In the genomic region with DNA sequence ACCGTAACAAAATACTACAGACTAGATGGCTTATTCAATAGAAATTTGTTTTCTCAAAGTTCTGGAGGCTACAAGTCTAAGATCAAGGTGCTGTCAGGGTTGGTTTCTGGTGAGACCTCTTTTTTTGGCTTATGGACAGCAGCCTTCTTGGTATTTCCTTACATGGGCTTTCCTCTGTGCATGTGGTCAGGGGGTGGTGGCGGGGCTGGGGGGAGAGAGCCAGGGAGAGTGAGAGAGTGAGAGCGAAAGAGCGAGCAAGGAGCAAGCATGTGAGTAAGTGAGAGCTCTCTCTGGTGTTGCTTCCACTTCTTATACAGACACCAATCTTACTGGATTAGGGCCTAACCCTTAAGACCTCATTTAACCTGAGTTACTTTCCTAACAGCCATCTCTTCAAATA, we compare ENCODE assay signal across 20 cellular contexts.
DNase-seq lines count a peak whose midpoint lies in the region; ATAC-seq and TF ChIP-seq lines count a peak whose summit lies in the region.
"Had no signal": no experiment of that assay in that cellular context is flagged by ENCODE, and none has a peak within 500 bp of the region (broad histone marks: within the 10 kb centered on the region; RNA-seq: fewer than 3 reads in every experiment).

No MANE protein-coding gene starts in this region.

- WGBS in endodermal cell (ENCODE audit: insufficient coverage in 1 of 2, insufficient read length in 1 of 2), 2 experiments, result 86% methylated on average over 3 of the region's 4 CpGs; no CpG with 5 or more reads in 1 of the 2 experiments

- intact Hi-C loops in Right ventricle myocardium superior (cut with DNase I), result no loop called here

- no peaks in the 10 kb centered on the region for H3K36me3 ChIP-seq in cardiac muscle cell
- no peaks in the 10 kb centered on the region for H3K36me3 ChIP-seq in endodermal cell (ENCODE audit: control insufficient read depth, insufficient read depth, low read length)
- H3K36me3 ChIP-seq in thoracic aorta, result no peaks in the 10 kb centered on the region
- H3K36me3 ChIP-seq: neutrophil, uterus had no signal

- no peaks in the 10 kb centered on the region for H3K27me3 Mint-ChIP-seq in endodermal cell (ENCODE audit: insufficient read depth)

- no peak overlapping the region for H3K9ac ChIP-seq in endodermal cell (ENCODE audit: extremely low read depth, low read length, poor library complexity, severe bottlenecking)

- H3K27ac Mint-ChIP-seq in endodermal cell, result no peak overlapping the region

- peak; percentile 25 to 42 for DNase-seq in cardiac muscle cell (ENCODE audit: low read depth in 1 of 2, low spot score in 1 of 2)
- DNase-seq in Right ventricle myocardium superior, result no peak
- DNase-seq in endodermal cell, result peak; percentile 53
- DNase-seq in thoracic aorta (ENCODE audit: low spot score), result no peak
- no peak for DNase-seq in 8988T
- no peak for DNase-seq in HPDE6-E6E7 (ENCODE audit: extremely low spot score)
- DNase-seq: activated CD4-positive, alpha-beta T cell treated with anti-CD3 and anti-CD28 coated beads, Interleukin-2, amount 50 U/mL, for 4 hours; activated effector memory CD4-positive, alpha-beta T cell treated with anti-CD3 and anti-CD28 coated beads, Interleukin-2, amount 50 U/mL, for 16 hours; effector CD4-positive, alpha-beta T cell; IMR-90; mammary epithelial cell; NCI-H1048; NCI-H2171; SIG-M5; stimulated activated CD4-positive, alpha-beta T cell treated with anti-CD3 and anti-CD28 coated beads, Interleukin-4, amount 100 ng/mL, for 1 hour; T1000; uterus had no signal

- no peak for ATAC-seq in Right ventricle myocardium superior (ENCODE audit: poor library complexity)
- ATAC-seq in HG02885 (IDR thresholded peaks at IDR 0.05; ENCODE audit: poor library complexity, unreplicated experiment), result peak; percentile 93
- peak; percentile 35 for ATAC-seq in thoracic aorta (ENCODE audit: insufficient number of reproducible peaks, low FRiP score, low read depth)
- no peak for ATAC-seq in GM19455 (IDR thresholded peaks at IDR 0.05; ENCODE audit: unreplicated experiment)

- no peak overlapping the region for H3K4me3 Mint-ChIP-seq in endodermal cell

- H3K9me3 ChIP-seq in cardiac muscle cell (ENCODE audit: low read depth), result no peaks in the 10 kb centered on the region
- no peaks in the 10 kb centered on the region for H3K9me3 ChIP-seq in endodermal cell (ENCODE audit: control insufficient read depth, low read length)
- no peaks in the 10 kb centered on the region for H3K9me3 ChIP-seq in thoracic aorta
- H3K9me3 ChIP-seq: neutrophil, uterus had no signal

- H3K27me3 ChIP-seq in cardiac muscle cell, result no peaks in the 10 kb centered on the region
- H3K27me3 ChIP-seq in endodermal cell (ENCODE audit: control insufficient read depth, insufficient read depth, low read length, poor library complexity, severe bottlenecking), result no peaks in the 10 kb centered on the region
- no peaks in the 10 kb centered on the region for H3K27me3 ChIP-seq in thoracic aorta (replicated peaks; ENCODE audit: insufficient read depth)
- H3K27me3 ChIP-seq: neutrophil, uterus had no signal

- peaks cover 4% of the 10 kb centered on the region for H3K4me1 Mint-ChIP-seq in endodermal cell

- peaks cover 4% of the 10 kb centered on the region for H3K36me3 Mint-ChIP-seq in endodermal cell (ENCODE audit: low read depth)

- H3K4me1 ChIP-seq in cardiac muscle cell (ENCODE audit: low read depth) (peaks cover 8% of the 10 kb centered on the region), endodermal cell (ENCODE audit: control insufficient read depth, insufficient read depth, low read length) (no peaks in the 10 kb centered on the region), thoracic aorta (ENCODE audit: control insufficient read depth in 1 of 2, low read depth in 2 of 2) (peaks cover 6 to 30% of the 10 kb centered on the region in 2 donors)
- H3K4me1 ChIP-seq: uterus had no signal

- no peak overlapping the region for H3K4me3 ChIP-seq in cardiac muscle cell
- no peak overlapping the region for H3K4me3 ChIP-seq in endodermal cell (ENCODE audit: low read length)
- H3K4me3 ChIP-seq in thoracic aorta, result no peak overlapping the region
- H3K4me3 ChIP-seq: uterus had no signal

- H3K27ac ChIP-seq in cardiac muscle cell, result peak overlapping the region; percentile 75
- no peak overlapping the region for H3K27ac ChIP-seq in endodermal cell (ENCODE audit: low read depth, low read length)
- peak overlapping the region in 1 of 2 donors; percentile 25 for H3K27ac ChIP-seq in thoracic aorta
- H3K27ac ChIP-seq: neutrophil, uterus had no signal

- no peak for TF ChIP-seq CTCF in cardiac muscle cell (IDR thresholded peaks at IDR 0.05; ENCODE audit: low read depth, low read length)
- TF ChIP-seq CTCF in endodermal cell (conservative IDR thresholded peaks at IDR 0.05), result no peak
- TF ChIP-seq CTCF in thoracic aorta (IDR thresholded peaks at IDR 0.05), result no peak

- peaks cover 2% of the 10 kb centered on the region for H3K9me3 Mint-ChIP-seq in endodermal cell

Comparison
In these comparisons a context has a peak if more than half of its experiments do, and no peak if none do; other contexts are left out.
1. DNase-seq: peak in cardiac muscle cell (2 of 2) and endodermal cell (single experiment); none in Right ventricle myocardium superior (single experiment), thoracic aorta (single experiment), 8988T (single experiment) and HPDE6-E6E7 (single experiment).
2. ATAC-seq: peak in HG02885 (single experiment) and thoracic aorta (single experiment); none in Right ventricle myocardium superior (single experiment) and GM19455 (single experiment).